Comparison of ENCODE assay signal across 8 cellular contexts in the genomic region with DNA sequence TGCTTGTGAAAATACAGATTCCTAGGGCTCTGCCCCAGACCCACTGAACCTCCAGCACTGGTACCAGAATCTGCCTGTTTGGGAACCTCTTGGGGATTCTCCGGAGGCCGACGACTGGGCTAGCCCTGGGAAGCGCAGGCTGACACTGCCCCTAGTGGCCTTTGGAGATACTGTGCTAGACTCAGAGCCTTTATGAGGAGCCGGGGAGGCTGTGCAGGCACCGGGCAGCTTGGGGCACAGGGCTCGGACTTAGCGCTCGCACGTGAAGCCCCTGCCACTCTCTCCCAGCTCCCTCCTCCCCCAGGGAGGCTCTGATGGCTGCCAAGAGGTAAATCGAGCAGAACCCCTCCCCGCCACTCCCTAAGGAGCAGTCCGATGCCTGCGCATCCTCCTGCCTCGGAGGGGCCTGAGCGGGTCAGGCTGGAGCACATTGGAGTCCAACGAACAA.
DNase-seq lines count a peak whose midpoint lies in the region; ATAC-seq and FAIRE-seq lines count a peak whose summit lies in the region.
"Had no signal": no experiment of that assay in that cellular context is flagged by ENCODE, and none has a peak within 500 bp of the region (broad histone marks: within the 10 kb centered on the region; RNA-seq: fewer than 3 reads in every experiment).

No MANE protein-coding gene starts in this region.

- ATAC-seq in GM19467 (IDR thresholded peaks at IDR 0.05; ENCODE audit: unreplicated experiment): peak; percentile 76
- ATAC-seq in left colon: peak; percentile 96
- ATAC-seq in stimulated activated naive CD8-positive, alpha-beta T cell treated with anti-CD3 and anti-CD28 coated beads, Interleukin-15, amount 100 ng/mL, for 72 hours: peak; percentile 70

- H3K27ac Mint-ChIP-seq in stimulated activated naive CD8-positive, alpha-beta T cell treated with anti-CD3 and anti-CD28 coated beads, Interleukin-15, amount 100 ng/mL, for 72 hours: no peak overlapping the region
- H3K27ac Mint-ChIP-seq: dendritic cell treated with granulocyte-macrophage colony-stimulating factor and Interleukin-4, amounts not matched to agents 40 ng/mL and 50 ng/mL, for 4 days had no signal

- peaks cover 11% of the 10 kb centered on the region for H3K27me3 Mint-ChIP-seq in stimulated activated naive CD8-positive, alpha-beta T cell treated with anti-CD3 and anti-CD28 coated beads, Interleukin-15, amount 100 ng/mL, for 72 hours

- FAIRE-seq in RCC 7860 (lab: Jason Lieb, UNC): no peak

- intact Hi-C loops in left colon (cut with DNase I, micrococcal nuclease): no loop called here

- no peaks in the 10 kb centered on the region for H3K9me3 Mint-ChIP-seq in stimulated activated naive CD8-positive, alpha-beta T cell treated with anti-CD3 and anti-CD28 coated beads, Interleukin-15, amount 100 ng/mL, for 72 hours

- no peak overlapping the region for H3K4me3 Mint-ChIP-seq in stimulated activated naive CD8-positive, alpha-beta T cell treated with anti-CD3 and anti-CD28 coated beads, Interleukin-15, amount 100 ng/mL, for 72 hours
- H3K4me3 Mint-ChIP-seq: dendritic cell treated with granulocyte-macrophage colony-stimulating factor and Interleukin-4, amounts not matched to agents 40 ng/mL and 50 ng/mL, for 4 days had no signal

- DNase-seq in ELR (ENCODE audit: low read depth) (peak; percentile 64), HT-29 (ENCODE audit: low spot score) (peak; percentile 74), RCC 7860 (ENCODE audit: low spot score) (peak; percentile 31), left colon (peak; percentile 34 to 66)
- peak; percentile 3 to 16 for DNase-seq in stimulated activated naive CD8-positive, alpha-beta T cell treated with anti-CD3 and anti-CD28 coated beads, Interleukin-15, amount 100 ng/mL, for 72 hours

- H3K4me1 Mint-ChIP-seq in stimulated activated naive CD8-positive, alpha-beta T cell treated with anti-CD3 and anti-CD28 coated beads, Interleukin-15, amount 100 ng/mL, for 72 hours: peaks cover 4% of the 10 kb centered on the region

- H3K27ac ChIP-seq in cingulate gyrus (ENCODE audit: low read depth, low read length): peak overlapping the region; percentile 70

Comparison
In these comparisons a context has a peak if more than half of its experiments do, and no peak if none do; other contexts are left out.
1. Peak in every context shown above with its lines: DNase-seq, ATAC-seq and H3K27ac ChIP-seq.
2. DNase-seq: peak in every context shown above with its lines; median percentile 74 in HT-29; 64 in ELR; 50 in left colon; 31 in RCC 7860; 10 in stimulated activated naive CD8-positive, alpha-beta T cell treated with anti-CD3 and anti-CD28 coated beads, Interleukin-15, amount 100 ng/mL, for 72 hours.